In genomic region chr16:30650369-30651123, GRCh38 we compare ENCODE assay signal across 8 cellular contexts. TPM values are rescaled to one million over a fixed set of nuclear protein-coding genes. Genes with fewer than 3 reads are reported as not detected.
A peak's percentile ranks its signal among the peaks of the same experiment; 100 is the strongest.
DNase-seq lines count a peak whose midpoint lies in the region; ATAC-seq and TF ChIP-seq lines count a peak whose summit lies in the region.

Gene PRR14 (plus strand): TSS chr16:30650960. CDS start chr16:30651646, 686 bp downstream.

- H3K27me3 ChIP-seq in BJ (ENCODE audit: control insufficient read depth, insufficient read depth, low read length) (no peaks in the 10 kb centered on the region), layer of hippocampus (ENCODE audit: control insufficient read depth, insufficient read depth, low read length) (no peaks in the 10 kb centered on the region)

- H3K27me3 Mint-ChIP-seq in activated CD4-positive, alpha-beta T cell treated with anti-CD3 and anti-CD28 coated beads, Interleukin-2, amount 10 ng/mL, durations not matched to agents 7 days and 5 days = peaks cover 2% of the 10 kb centered on the region

- H3K36me3 Mint-ChIP-seq in activated CD4-positive, alpha-beta T cell treated with anti-CD3 and anti-CD28 coated beads, Interleukin-2, amount 10 ng/mL, durations not matched to agents 7 days and 5 days (ENCODE audit: low read depth) = peaks cover 24% of the 10 kb centered on the region

- H3K4me3 Mint-ChIP-seq in activated CD4-positive, alpha-beta T cell treated with anti-CD3 and anti-CD28 coated beads, Interleukin-2, amount 10 ng/mL, durations not matched to agents 7 days and 5 days = peak within 1 kb of the TSS; percentile 100

- peak within 1 kb of the TSS; percentile 88 for H3K4me3 ChIP-seq in BJ (ENCODE audit: low read depth, low read length)
- peak within 1 kb of the TSS; percentile 77 for H3K4me3 ChIP-seq in coronary artery

- peak within 1 kb of the TSS; percentile 99 for H3K27ac Mint-ChIP-seq in activated CD4-positive, alpha-beta T cell treated with anti-CD3 and anti-CD28 coated beads, Interleukin-2, amount 10 ng/mL, durations not matched to agents 7 days and 5 days

- H3K27ac ChIP-seq in coronary artery = peak within 1 kb of the TSS; percentile 84 to 97
- H3K27ac ChIP-seq in layer of hippocampus (ENCODE audit: low read depth, low read length) = peak within 1 kb of the TSS; percentile 96

- peaks cover 12% of the 10 kb centered on the region for H3K36me3 ChIP-seq in BJ (ENCODE audit: control insufficient read depth, insufficient read depth, low read length)

- POLR2A ChIA-PET in BJ (lab: Charles Lee) = interaction anchor here (0.6 to 0.7 kb wide), 3 partner anchors 16 to 367 kb away, joined by 6 to 8 read pairs (median 8); no protein-coding TSS in a partner anchor
- POLR2A ChIA-PET in activated CD4-positive, alpha-beta T cell treated with anti-CD3 and anti-CD28 coated beads, Interleukin-2, amount 10 ng/mL, durations not matched to agents 7 days and 5 days (lab: Charles Lee) = interaction anchor here (0.5 to 0.7 kb wide), 4 partner anchors 13 to 528 kb away, joined by 3 to 5 read pairs (median 4); partner anchors contain the start of genes MYL11 and ZNF689

- peaks cover 41% of the 10 kb centered on the region for H3K4me1 Mint-ChIP-seq in activated CD4-positive, alpha-beta T cell treated with anti-CD3 and anti-CD28 coated beads, Interleukin-2, amount 10 ng/mL, durations not matched to agents 7 days and 5 days

- CTCF ChIA-PET in BJ (lab: Yijun Ruan, JAX) = interaction anchor here (0.6 to 2.3 kb wide), 9 partner anchors 9 to 116 kb away, joined by 3 to 9 read pairs (median 4); partner anchors contain the start of gene ZNF747
- CTCF ChIA-PET in activated CD4-positive, alpha-beta T cell treated with anti-CD3 and anti-CD28 coated beads, Interleukin-2, amount 10 ng/mL, durations not matched to agents 7 days and 5 days (lab: Charles Lee) = interaction anchor here (0.5 to 1.8 kb wide), 14 partner anchors 9 to 286 kb away, joined by 3 to 19 read pairs (median 4); partner anchors contain the start of genes FBRS and ZNF689

- H3K9me3 Mint-ChIP-seq in activated CD4-positive, alpha-beta T cell treated with anti-CD3 and anti-CD28 coated beads, Interleukin-2, amount 10 ng/mL, durations not matched to agents 7 days and 5 days = no peaks in the 10 kb centered on the region

- ATAC-seq in GM19328 (IDR thresholded peaks at IDR 0.05; ENCODE audit: unreplicated experiment) (peak; percentile 62), HG03520 (IDR thresholded peaks at IDR 0.05; ENCODE audit: unreplicated experiment) (peak; percentile 63)

- TF ChIP-seq CTCF in BJ (IDR thresholded peaks at IDR 0.05; ENCODE audit: insufficient read depth, low read depth, low read length) (no peak), coronary artery (IDR thresholded peaks at IDR 0.05) (no peak)

- DNase-seq in BJ (ENCODE audit: low read depth) (peak; percentile 97), NCI-H69 (lab: John Stamatoyannopoulos, UW) (peak; percentile 100), coronary artery (ENCODE audit: low spot score) (peak; percentile 100)
- peak; percentile 100 for DNase-seq in activated CD4-positive, alpha-beta T cell treated with anti-CD3 and anti-CD28 coated beads, Interleukin-2, amount 10 ng/mL, durations not matched to agents 7 days and 5 days
- peak; percentile 94 to 95 for DNase-seq in stimulated activated CD4-positive, alpha-beta T cell treated with anti-CD3 and anti-CD28 coated beads, Interleukin-1b, Interleukin-23, amount 100 ng/mL, for 4 hours (ENCODE audit: low read depth in 2 of 2)

RNA-seq across cellular contexts. Expression of gene PRR14, which starts in this region (rescaled TPM):
- 5.2 TPM in 2 replicates for polyA plus RNA-seq in BJ (2011; rRNA removed)
- polyA minus RNA-seq in BJ (2011; rRNA and poly(A)+ RNA removed) = 2.9 and 3.8 TPM in 2 replicates
- total RNA-seq in activated CD4-positive, alpha-beta T cell treated with anti-CD3 and anti-CD28 coated beads, Interleukin-2, amount 10 ng/mL, durations not matched to agents 7 days and 5 days = 10 to 100 TPM; 78.6 to 80.1 TPM

Comparison
In these comparisons a context has a peak if more than half of its experiments do, and no peak if none do; other contexts are left out.
1. Peak in every context shown above with its lines: DNase-seq, ATAC-seq, H3K4me3 ChIP-seq and H3K27ac ChIP-seq.